Comparison of ENCODE assay signal across 23 cellular contexts in genomic region chr2:138369856-138370255, GRCh38.
"Had no signal": no experiment of that assay in that cellular context is flagged by ENCODE, and none has a peak within 500 bp of the region (broad histone marks: within the 10 kb centered on the region; RNA-seq: fewer than 3 reads in every experiment).

No MANE protein-coding gene starts in this region.

- FAIRE-seq: islet of Langerhans had no signal

- ATAC-seq: effector memory CD8-positive, alpha-beta T cell; gastrocnemius medialis; heart right ventricle; psoas muscle; sciatic nerve; stimulated activated naive B cell treated with anti-CD40 and anti-IgM and Interleukin-4, amounts not matched to agents 10 μg/mL and 1 μg/mL and 100 μg/mL, for 72 hours; stimulated activated naive CD8-positive, alpha-beta T cell treated with anti-CD3 and anti-CD28 coated beads, Interleukin-15, amount 100 ng/mL, for 72 hours; upper lobe of right lung had no signal

- H3K9me3 ChIP-seq: esophagus muscularis mucosa, gastrocnemius medialis, heart right ventricle, psoas muscle, testis, tibial nerve, upper lobe of right lung, vagina had no signal

- DNase-seq: effector memory CD8-positive, alpha-beta T cell; gastrocnemius medialis; heart right ventricle; hypothalamus; kidney glomerular epithelial cell; naive B cell; occipital lobe; psoas muscle; retina; stimulated activated CD4-positive, alpha-beta T cell treated with anti-CD3 and anti-CD28 coated beads, Interleukin-2, amount 100 ng/mL, for 24 hours; stimulated activated CD4-positive, alpha-beta T cell treated with anti-CD3 and anti-CD28 coated beads, Interleukin-4, amount 100 ng/mL, for 4 hours; stimulated activated naive B cell treated with anti-CD40 and anti-IgM and Interleukin-4, amounts not matched to agents 10 μg/mL and 1 μg/mL and 100 μg/mL, for 72 hours; stimulated activated naive CD8-positive, alpha-beta T cell treated with anti-CD3 and anti-CD28 coated beads, Interleukin-15, amount 100 ng/mL, for 72 hours; testis; upper lobe of right lung had no signal

- H3K4me3 ChIP-seq: esophagus muscularis mucosa, gastrocnemius medialis, heart right ventricle, psoas muscle, skin epidermis, testis, tibial nerve, upper lobe of right lung, vagina had no signal

- H3K27ac ChIP-seq: epithelial cell of prostate, esophagus muscularis mucosa, gastrocnemius medialis, heart right ventricle, parathyroid adenoma, psoas muscle, skin epidermis, testis, tibial nerve, upper lobe of right lung, vagina had no signal

- H3K36me3 ChIP-seq: esophagus muscularis mucosa, gastrocnemius medialis, heart right ventricle, tibial nerve, upper lobe of right lung, vagina had no signal

- H3K27me3 ChIP-seq: esophagus muscularis mucosa, gastrocnemius medialis, heart right ventricle, testis, tibial nerve, upper lobe of right lung, vagina had no signal

- H3K4me1 ChIP-seq: gastrocnemius medialis, parathyroid adenoma, psoas muscle, testis, upper lobe of right lung, vagina had no signal
